ENCODE assay signal across 9 cellular contexts in genomic region chr20:41174782-41175181, GRCh38. TPM values are rescaled to one million over a fixed set of nuclear protein-coding genes. Genes with fewer than 3 reads are reported as not detected.
DNase-seq lines count a peak whose midpoint lies in the region; ATAC-seq and TF ChIP-seq lines count a peak whose summit lies in the region.
"Had no signal": no experiment of that assay in that cellular context is flagged by ENCODE, and none has a peak within 500 bp of the region (broad histone marks: within the 10 kb centered on the region; RNA-seq: fewer than 3 reads in every experiment).

No MANE protein-coding gene starts in this region.

- TF ChIP-seq CTCF in esophagus squamous epithelium (IDR thresholded peaks at IDR 0.05): no peak
- no peak for TF ChIP-seq CTCF in left lung (IDR thresholded peaks at IDR 0.05)

- no peaks in the 10 kb centered on the region for H3K9me3 Mint-ChIP-seq in T-cell

- no peak for TF ChIP-seq POLR2A in esophagus squamous epithelium (IDR thresholded peaks at IDR 0.05)

- peaks cover 18 to 35% (median 27%) of the 10 kb centered on the region in 3 donors for H3K4me1 Mint-ChIP-seq in T-cell

- intact Hi-C loops in esophagus squamous epithelium (cut with DNase I): loop anchor here (5.0 to 10.0 kb wide), 3 partner anchors 58 to 230 kb away; partner anchors contain the start of gene LPIN3
- intact Hi-C loops in left lung (cut with DNase I): loop anchor here in 1 of 2 donors (10.0 kb wide), 1 partner anchor 50 kb away; no protein-coding TSS in a partner anchor

- H3K27ac ChIP-seq in esophagus squamous epithelium (peak overlapping the region; percentile 42 to 84 (median 77)), rectal smooth muscle tissue (ENCODE audit: low read depth, low read length) (peak overlapping the region; percentile 48), left lung (peak overlapping the region in 1 of 2 donors; percentile 21)

- H3K36me3 ChIP-seq in esophagus squamous epithelium (peaks cover 5 to 68% (median 15%) of the 10 kb centered on the region in 3 donors), rectal smooth muscle tissue (ENCODE audit: control insufficient read depth, insufficient read depth, low read length) (peaks cover 31% of the 10 kb centered on the region), left lung (peaks cover 6 to 50% of the 10 kb centered on the region in 2 donors), MG63 (peaks cover 89% of the 10 kb centered on the region)

- 33 to 73% methylated on average over 1 to 2 of the region's 2 CpGs for WGBS in esophagus squamous epithelium, 2 donors

- peak overlapping the region; percentile 63 to 75 for H3K27ac Mint-ChIP-seq in T-cell

- ATAC-seq in T-cell (replicated peaks in 1 of 4) (no peak), left lung (no peak)

- no peaks in the 10 kb centered on the region for H3K27me3 Mint-ChIP-seq in T-cell

- H3K4me3 Mint-ChIP-seq in T-cell: no peak overlapping the region

- POLR2A ChIA-PET in T-cell (lab: Charles Lee): no interaction called here

- H3K9me3 ChIP-seq in esophagus squamous epithelium: no peaks in the 10 kb centered on the region
- H3K9me3 ChIP-seq in left lung: no peaks in the 10 kb centered on the region
- H3K9me3 ChIP-seq in MG63: no peaks in the 10 kb centered on the region

- H3K9ac ChIP-seq in rectal smooth muscle tissue (ENCODE audit: low read length): no peak overlapping the region

- DNase-seq in EL: peak; percentile 46
- peak in 3 of 34 experiments; percentile 0 to 10 (median 9) for DNase-seq in T-cell
- no peak for DNase-seq in esophagus squamous epithelium (lab: John Stamatoyannopoulos, UW)
- DNase-seq in superior temporal gyrus (ENCODE audit: extremely low spot score): no peak
- no peak for DNase-seq in NCI-H2029 (lab: John Stamatoyannopoulos, UW)
- DNase-seq in left lung: no peak
- no peak for DNase-seq in MG63
- DNase-seq: NCI-H1417 had no signal

- H3K4me1 ChIP-seq in esophagus squamous epithelium: peaks cover 0 to 84% (median 22%) of the 10 kb centered on the region in 3 donors
- H3K4me1 ChIP-seq in rectal smooth muscle tissue (ENCODE audit: control insufficient read depth, insufficient read depth, low read length): peaks cover 13% of the 10 kb centered on the region
- peaks cover 0 to 17% of the 10 kb centered on the region in 2 donors for H3K4me1 ChIP-seq in left lung

- H3K27me3 ChIP-seq in esophagus squamous epithelium (no peaks in the 10 kb centered on the region), rectal smooth muscle tissue (ENCODE audit: control insufficient read depth, insufficient read depth, low read length) (no peaks in the 10 kb centered on the region), left lung (no peaks in the 10 kb centered on the region), MG63 (no peaks in the 10 kb centered on the region)

- H3K4me3 ChIP-seq in esophagus squamous epithelium (no peak overlapping the region), rectal smooth muscle tissue (ENCODE audit: low read length) (no peak overlapping the region), left lung (no peak overlapping the region), MG63 (no peak overlapping the region)

- peaks cover 44% of the 10 kb centered on the region for H3K36me3 Mint-ChIP-seq in T-cell

- CTCF ChIA-PET in T-cell (lab: Charles Lee): no interaction called here

RNA-seq across cellular contexts. Expression of gene PLCG1, which starts 37.4 kb away (rescaled TPM):
- total RNA-seq in T-cell (100 to 1,000 TPM; 390 to 589 (median 444) TPM), esophagus squamous epithelium (10 to 100 TPM; 30.4 to 84.7 (median 47.8) TPM), left lung (100 to 1,000 TPM in 1 of 2 donors, 10 to 100 TPM in 1; 64.9 to 121 TPM)
- 35.8 and 99.5 TPM in 2 replicates for total RNA-seq in MG63 (2014; rRNA removed; shearing (Covaris generic); ENCODE audit: low replicate concordance)
